10 cellular contexts compared by ENCODE assay signal in the genomic region with DNA sequence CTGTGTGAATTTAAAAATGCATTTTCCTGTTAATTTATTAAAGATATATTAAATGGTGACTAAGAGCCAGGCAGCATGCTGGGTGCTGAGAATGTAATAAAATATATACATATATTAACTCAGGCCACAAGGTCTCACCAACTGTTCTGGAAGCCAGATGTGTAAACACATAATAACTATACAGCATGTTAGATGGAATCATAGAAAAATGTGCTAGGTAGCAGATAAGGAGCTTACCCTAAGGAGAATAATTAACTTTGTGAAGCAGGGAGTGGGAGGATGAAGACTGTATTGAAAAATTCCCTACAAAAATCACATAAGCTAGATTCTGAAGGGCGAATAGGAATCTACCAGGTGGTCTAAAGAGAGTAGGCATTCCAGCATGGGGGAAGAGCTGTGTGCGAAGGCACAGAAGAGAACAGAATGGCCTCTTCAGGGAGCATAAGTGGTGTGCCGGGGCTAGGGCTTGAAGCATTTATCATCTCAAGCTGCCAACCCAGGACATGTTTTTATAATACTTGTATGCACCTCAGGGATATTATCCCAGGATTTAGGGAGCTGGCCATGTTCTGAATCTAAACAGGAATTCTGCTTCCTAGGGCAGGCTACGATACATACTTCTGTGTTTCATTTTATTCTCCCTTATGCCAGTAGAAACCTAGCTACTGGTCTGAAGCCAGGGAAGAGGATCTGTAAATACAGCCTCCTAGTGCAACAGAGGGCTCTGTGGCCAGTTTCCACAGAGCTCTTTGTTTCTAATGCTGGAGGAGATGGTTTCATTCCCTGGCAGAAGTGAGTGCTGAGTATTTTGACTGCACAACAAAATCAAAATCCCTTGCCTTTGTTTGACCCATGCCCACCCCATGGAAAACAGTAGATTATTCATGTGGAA. TPM values are rescaled to one million over a fixed set of nuclear protein-coding genes. Genes with fewer than 3 reads are reported as not detected.
DNase-seq lines count a peak whose midpoint lies in the region; ATAC-seq, FAIRE-seq and TF ChIP-seq lines count a peak whose summit lies in the region.
"Had no signal": no experiment of that assay in that cellular context is flagged by ENCODE, and none has a peak within 500 bp of the region (broad histone marks: within the 10 kb centered on the region; RNA-seq: fewer than 3 reads in every experiment).

No MANE protein-coding gene starts in this region.

- CTCF ChIA-PET in mammary epithelial cell (lab: Charles Lee; ENCODE audit: low non-redundant PET): no interaction called here
- CTCF ChIA-PET in endothelial cell of umbilical vein (lab: Charles Lee): interaction anchor here (0.7 kb wide), 1 partner anchor 23 kb away, joined by 3 read pairs; no protein-coding TSS in a partner anchor
- CTCF ChIA-PET in CD4-positive, alpha-beta memory T cell (lab: Charles Lee; ENCODE audit: partially characterized antibody): interaction anchor here (0.7 to 1.5 kb wide), 3 partner anchors 10 to 94 kb away, joined by 3 to 5 read pairs (median 3); no protein-coding TSS in a partner anchor

- H3K27me3 Mint-ChIP-seq in CD4-positive, alpha-beta memory T cell: no peaks in the 10 kb centered on the region
- no peaks in the 10 kb centered on the region for H3K27me3 Mint-ChIP-seq in activated T-helper 1 cell treated with anti-CD3 and anti-CD28 coated beads, Interleukin-12 subunit alpha, Interleukin-12 subunit beta, Interleukin-2, Interleukin-4 antibody, amounts not matched to agents 30 ng/mL and 10 ng/mL and 1 ng/mL, durations not matched to agents 14 hours and 24 hours and 36 hours (ENCODE audit: insufficient read depth)

- dilution Hi-C loops in mammary epithelial cell (cut with HindIII; ENCODE audit: low sequenced_read_pairs) (no loop called here), endothelial cell of umbilical vein (cut with MboI; ENCODE audit: extremely low pct_ligation_motif_present, low sequenced_read_pairs) (no loop called here)

- H3K4me3 ChIP-seq in breast epithelium (peak overlapping the region in 2 of 3 donors; percentile 16 to 24), mammary epithelial cell (replicated peaks in 1 of 3; ENCODE audit: insufficient read depth in 1 of 3, low read depth in 2 of 3, low read length in 3 of 3) (no peak overlapping the region), endothelial cell of umbilical vein (replicated peaks in 1 of 3; ENCODE audit: insufficient read depth in 1 of 3, low read depth in 1 of 3, low read length in 3 of 3) (no peak overlapping the region)
- H3K4me3 ChIP-seq in CD4-positive, alpha-beta memory T cell (ENCODE audit: low read length in 2 of 2): no peak overlapping the region
- H3K4me3 ChIP-seq: tibial artery had no signal

- no peak for TF ChIP-seq CTCF in breast epithelium (IDR thresholded peaks at IDR 0.05)
- TF ChIP-seq CTCF in mammary epithelial cell (conservative IDR thresholded peaks at IDR 0.05 in 1 of 2, IDR thresholded peaks at IDR 0.05 in 1 of 2; ENCODE audit: extremely low read depth in 1 of 2, insufficient read depth in 1 of 2, low read depth in 1 of 2, low read length in 2 of 2): no peak
- no peak for TF ChIP-seq CTCF in endothelial cell of umbilical vein (IDR thresholded peaks at IDR 0.05; ENCODE audit: extremely low read depth in 1 of 2, insufficient read depth in 1 of 2, low read depth in 1 of 2, low read length in 2 of 2)

- in situ Hi-C loops in mammary epithelial cell (cut with MboI; ENCODE audit: low sequenced_read_pairs in 2 of 2): no loop called here

- H3K27ac ChIP-seq in breast epithelium (peak overlapping the region; percentile 86 to 89), mammary epithelial cell (ENCODE audit: insufficient read depth, low read depth, low read length) (no peak overlapping the region), endothelial cell of umbilical vein (ENCODE audit: insufficient read depth, low read depth, low read length) (no peak overlapping the region)
- no peak overlapping the region for H3K27ac ChIP-seq in CD4-positive, alpha-beta memory T cell (ENCODE audit: low read depth, low read length)
- H3K27ac ChIP-seq: tibial artery had no signal

- H3K27ac Mint-ChIP-seq in CD4-positive, alpha-beta memory T cell: peak overlapping the region in 3 of 7 donors; percentile 1 to 49 (median 3)
- no peak overlapping the region for H3K27ac Mint-ChIP-seq in activated T-helper 1 cell treated with anti-CD3 and anti-CD28 coated beads, Interleukin-12 subunit alpha, Interleukin-12 subunit beta, Interleukin-2, Interleukin-4 antibody, amounts not matched to agents 30 ng/mL and 10 ng/mL and 1 ng/mL, durations not matched to agents 14 hours and 24 hours and 36 hours

- H2AFZ ChIP-seq in mammary epithelial cell (ENCODE audit: low read depth, low read length): no peak overlapping the region
- H2AFZ ChIP-seq in endothelial cell of umbilical vein (ENCODE audit: low read depth, low read length): no peak overlapping the region

- H3K9ac ChIP-seq in mammary epithelial cell (ENCODE audit: insufficient read depth, low read length) (no peak overlapping the region), endothelial cell of umbilical vein (replicated peaks; ENCODE audit: extremely low read depth, insufficient read depth, low read length) (no peak overlapping the region)

- WGBS in mammary epithelial cell (ENCODE audit: low coverage, missing lambda C conversion rate): 21% methylated on average over 4 of the region's 4 CpGs

- H3K9me3 Mint-ChIP-seq in CD4-positive, alpha-beta memory T cell: peaks cover 0 to 3% (median 0%) of the 10 kb centered on the region in 8 donors
- H3K9me3 Mint-ChIP-seq in activated T-helper 1 cell treated with anti-CD3 and anti-CD28 coated beads, Interleukin-12 subunit alpha, Interleukin-12 subunit beta, Interleukin-2, Interleukin-4 antibody, amounts not matched to agents 30 ng/mL and 10 ng/mL and 1 ng/mL, durations not matched to agents 14 hours and 24 hours and 36 hours: peaks cover 12% of the 10 kb centered on the region

- H4K20me1 ChIP-seq in mammary epithelial cell (ENCODE audit: insufficient read depth, low read length) (no peaks in the 10 kb centered on the region), endothelial cell of umbilical vein (replicated peaks; ENCODE audit: control insufficient read depth, extremely low read depth, insufficient read depth, low read length) (no peaks in the 10 kb centered on the region)

- FAIRE-seq in endothelial cell of umbilical vein (lab: Jason Lieb, UNC): peak; percentile 21
- FAIRE-seq: GM18507 had no signal

- H3K36me3 Mint-ChIP-seq in CD4-positive, alpha-beta memory T cell: peaks cover 10 to 30% of the 10 kb centered on the region in 2 donors
- peaks cover 19% of the 10 kb centered on the region for H3K36me3 Mint-ChIP-seq in activated T-helper 1 cell treated with anti-CD3 and anti-CD28 coated beads, Interleukin-12 subunit alpha, Interleukin-12 subunit beta, Interleukin-2, Interleukin-4 antibody, amounts not matched to agents 30 ng/mL and 10 ng/mL and 1 ng/mL, durations not matched to agents 14 hours and 24 hours and 36 hours (ENCODE audit: low read depth)

- H3K27me3 ChIP-seq in breast epithelium (no peaks in the 10 kb centered on the region), mammary epithelial cell (ENCODE audit: insufficient read depth, low read length) (no peaks in the 10 kb centered on the region), endothelial cell of umbilical vein (ENCODE audit: control insufficient read depth in 2 of 2, insufficient read depth in 2 of 2, low read length in 2 of 2) (no peaks in the 10 kb centered on the region)
- H3K27me3 ChIP-seq in CD4-positive, alpha-beta memory T cell (ENCODE audit: insufficient read depth, low read length): no peaks in the 10 kb centered on the region
- H3K27me3 ChIP-seq: tibial artery had no signal

- no peak for TF ChIP-seq POLR2A in breast epithelium (IDR thresholded peaks at IDR 0.05)
- TF ChIP-seq POLR2A in endothelial cell of umbilical vein (IDR thresholded peaks at IDR 0.05; ENCODE audit: low read depth, low read length): no peak

- H3K79me2 ChIP-seq in mammary epithelial cell (ENCODE audit: insufficient read depth, low read length): no peaks in the 10 kb centered on the region
- H3K79me2 ChIP-seq in endothelial cell of umbilical vein (ENCODE audit: control insufficient read depth, insufficient read depth, low read length): no peaks in the 10 kb centered on the region

- no peaks in the 10 kb centered on the region for H3K9me3 ChIP-seq in breast epithelium
- no peaks in the 10 kb centered on the region for H3K9me3 ChIP-seq in mammary epithelial cell (replicated peaks; ENCODE audit: insufficient read depth, low read length)
- no peaks in the 10 kb centered on the region for H3K9me3 ChIP-seq in endothelial cell of umbilical vein (replicated peaks; ENCODE audit: control insufficient read depth, insufficient read depth, low read length)
- H3K9me3 ChIP-seq in CD4-positive, alpha-beta memory T cell (ENCODE audit: control insufficient read depth in 1 of 2, low read length in 2 of 2): no peaks in the 10 kb centered on the region
- H3K9me3 ChIP-seq: tibial artery had no signal

- H3K36me3 ChIP-seq in breast epithelium (no peaks in the 10 kb centered on the region), mammary epithelial cell (ENCODE audit: insufficient read depth, low read length) (no peaks in the 10 kb centered on the region), endothelial cell of umbilical vein (ENCODE audit: control insufficient read depth in 2 of 2, extremely low read depth in 1 of 2, insufficient read depth in 2 of 2, low read length in 2 of 2) (no peaks in the 10 kb centered on the region)
- H3K36me3 ChIP-seq in CD4-positive, alpha-beta memory T cell (ENCODE audit: insufficient read depth, low read length): peaks cover 4% of the 10 kb centered on the region
- H3K36me3 ChIP-seq: tibial artery had no signal

- no peak overlapping the region for H3K4me2 ChIP-seq in mammary epithelial cell (ENCODE audit: insufficient read depth, low read depth, low read length)
- no peak overlapping the region for H3K4me2 ChIP-seq in endothelial cell of umbilical vein (ENCODE audit: insufficient read depth, low read length)

- DNase-seq in breast epithelium (ENCODE audit: low spot score in 2 of 2): peak in 1 of 2 donors; percentile 32
- DNase-seq in mammary epithelial cell: no peak
- DNase-seq in endothelial cell of umbilical vein (ENCODE audit: low read depth, low spot score): no peak
- peak; percentile 59 for DNase-seq in middle frontal gyrus (ENCODE audit: extremely low spot score, low spot score)
- DNase-seq in CD4-positive, alpha-beta memory T cell: no peak
- no peak for DNase-seq in amniotic stem cell (lab: John Stamatoyannopoulos, UW)
- no peak for DNase-seq in activated T-helper 1 cell treated with anti-CD3 and anti-CD28 coated beads, Interleukin-12 subunit alpha, Interleukin-12 subunit beta, Interleukin-2, Interleukin-4 antibody, amounts not matched to agents 30 ng/mL and 10 ng/mL and 1 ng/mL, durations not matched to agents 14 hours and 24 hours and 36 hours (ENCODE audit: low spot score)
- DNase-seq: tibial artery had no signal

- no peak overlapping the region for H3K4me3 Mint-ChIP-seq in CD4-positive, alpha-beta memory T cell
- no peak overlapping the region for H3K4me3 Mint-ChIP-seq in activated T-helper 1 cell treated with anti-CD3 and anti-CD28 coated beads, Interleukin-12 subunit alpha, Interleukin-12 subunit beta, Interleukin-2, Interleukin-4 antibody, amounts not matched to agents 30 ng/mL and 10 ng/mL and 1 ng/mL, durations not matched to agents 14 hours and 24 hours and 36 hours

- H3K4me1 ChIP-seq in breast epithelium (peaks cover 0 to 9% of the 10 kb centered on the region in 2 donors), mammary epithelial cell (ENCODE audit: insufficient read depth, low read length) (no peaks in the 10 kb centered on the region), endothelial cell of umbilical vein (ENCODE audit: control insufficient read depth, extremely low read depth, insufficient read depth, low read length) (no peaks in the 10 kb centered on the region)
- no peaks in the 10 kb centered on the region for H3K4me1 ChIP-seq in CD4-positive, alpha-beta memory T cell (ENCODE audit: insufficient read depth, low read length)

- BruUV-seq in mammary epithelial cell (replicated peaks; lab: Mats Ljungman, UMichigan) (no TSS peak), endothelial cell of umbilical vein (replicated peaks; lab: Mats Ljungman, UMichigan) (no TSS peak)

- intact Hi-C loops in breast epithelium (cut with DNase I; ENCODE audit: low total_unique reads): loop anchor here (2.0 kb wide), 1 partner anchor 27 kb away; no protein-coding TSS in a partner anchor
- intact Hi-C loops in mammary epithelial cell (cut with micrococcal nuclease): no loop called here
- intact Hi-C loops in endothelial cell of umbilical vein (cut with micrococcal nuclease): no loop called here
- intact Hi-C loops in CD4-positive, alpha-beta memory T cell (cut with micrococcal nuclease): no loop called here
- intact Hi-C loops in activated T-helper 1 cell treated with anti-CD3 and anti-CD28 coated beads, Interleukin-12 subunit alpha, Interleukin-12 subunit beta, Interleukin-2, Interleukin-4 antibody, amounts not matched to agents 30 ng/mL and 10 ng/mL and 1 ng/mL, durations not matched to agents 14 hours and 24 hours and 36 hours (cut with micrococcal nuclease): no loop called here

- ATAC-seq in GM19035 (IDR thresholded peaks at IDR 0.05; ENCODE audit: unreplicated experiment): no peak

- H3K4me1 Mint-ChIP-seq in CD4-positive, alpha-beta memory T cell: peaks cover 12 to 25% (median 17%) of the 10 kb centered on the region in 4 donors
- H3K4me1 Mint-ChIP-seq in activated T-helper 1 cell treated with anti-CD3 and anti-CD28 coated beads, Interleukin-12 subunit alpha, Interleukin-12 subunit beta, Interleukin-2, Interleukin-4 antibody, amounts not matched to agents 30 ng/mL and 10 ng/mL and 1 ng/mL, durations not matched to agents 14 hours and 24 hours and 36 hours (ENCODE audit: low read depth): no peaks in the 10 kb centered on the region

- POLR2A ChIA-PET in endothelial cell of umbilical vein (lab: Charles Lee): no interaction called here
- POLR2A ChIA-PET in CD4-positive, alpha-beta memory T cell (lab: Charles Lee; ENCODE audit: partially characterized antibody): no interaction called here

- H3K9me1 ChIP-seq in endothelial cell of umbilical vein (replicated peaks; ENCODE audit: control insufficient read depth, extremely low read depth, insufficient read depth, low read length): no peaks in the 10 kb centered on the region

RNA-seq across cellular contexts. Expression of a gene that starts 56.7 kb away (rescaled TPM):
- total RNA-seq in breast epithelium (1 to 10 TPM; 4.5 to 6.6 (median 5.2) TPM), mammary epithelial cell (1 to 10 TPM; 5.0 to 6.0 TPM), endothelial cell of umbilical vein (3.8 and 8.4 TPM in 2 replicates)
- polyA plus RNA-seq in mammary epithelial cell (3.1 TPM), endothelial cell of umbilical vein (1.9 and 3.1 TPM in 2 replicates)
- polyA minus RNA-seq in mammary epithelial cell (11.3 TPM), endothelial cell of umbilical vein (6.3 and 7.0 TPM in 2 replicates)
- polyA plus RNA-seq in endothelial cell of umbilical vein (2011; cell fraction: cytosol; rRNA removed): 0.87 and 1.4 TPM in 2 replicates
- 1.4 and 1.8 TPM in 2 replicates for polyA plus RNA-seq in endothelial cell of umbilical vein (2011; cell fraction: nucleus; rRNA removed)
- 0.93 and 2.5 TPM in 2 replicates for polyA plus RNA-seq in endothelial cell of umbilical vein (2012)
- 4.0 TPM for polyA minus RNA-seq in endothelial cell of umbilical vein (2011; cell fraction: cytosol; rRNA and poly(A)+ RNA removed)
- polyA minus RNA-seq in endothelial cell of umbilical vein (2011; cell fraction: nucleus; rRNA and poly(A)+ RNA removed): 4.6 and 8.5 TPM in 2 replicates
- total RNA-seq in CD4-positive, alpha-beta memory T cell: 10 to 100 TPM; 20.7 to 21.2 TPM
- polyA plus RNA-seq in CD4-positive, alpha-beta memory T cell: 10 to 100 TPM; 10.9 to 11.9 TPM
- total RNA-seq in activated T-helper 1 cell treated with anti-CD3 and anti-CD28 coated beads, Interleukin-12 subunit alpha, Interleukin-12 subunit beta, Interleukin-2, Interleukin-4 antibody, amounts not matched to agents 30 ng/mL and 10 ng/mL and 1 ng/mL, durations not matched to agents 14 hours and 24 hours and 36 hours: 11.7 and 13.6 TPM in 2 replicates

Comparison
In these comparisons a context has a peak if more than half of its experiments do, and no peak if none do; other contexts are left out.
1. H3K27ac ChIP-seq: peak in breast epithelium (2 of 2); none in mammary epithelial cell (single experiment), endothelial cell of umbilical vein (single experiment) and CD4-positive, alpha-beta memory T cell (single experiment).
2. H3K4me3 ChIP-seq: peak in breast epithelium (2 of 3); none in mammary epithelial cell (0 of 3), endothelial cell of umbilical vein (0 of 3) and CD4-positive, alpha-beta memory T cell (0 of 2).